ENCODE assay signal across 8 cellular contexts in genomic region chr10:27252267-27253000, GRCh38. TPM values are rescaled to one million over a fixed set of nuclear protein-coding genes. Genes with fewer than 3 reads are reported as not detected.
A peak's percentile ranks its signal among the peaks of the same experiment; 100 is the strongest.
DNase-seq lines count a peak whose midpoint lies in the region; ATAC-seq and TF ChIP-seq lines count a peak whose summit lies in the region.

No MANE protein-coding gene starts in this region.

- TF ChIP-seq CTCF in mesothelial cell of epicardium (IDR thresholded peaks at IDR 0.05; ENCODE audit: unreplicated experiment) = no peak

- no peaks in the 10 kb centered on the region for H3K9me3 Mint-ChIP-seq in mesothelial cell of epicardium

- peak overlapping the region in 9 of 11 experiments; percentile 24 to 49 (median 44); a peak in 11 of 22 replicates for H3K4me2 ChIP-seq in BLaER1 treated with 17β-estradiol and CSF1 and Interleukin-3, amounts not matched to agents 10 nM and 100 nM

- H3K4me3 Mint-ChIP-seq in mesothelial cell of epicardium = peak overlapping the region; percentile 46

- ATAC-seq in GM19452 (IDR thresholded peaks at IDR 0.05; ENCODE audit: unreplicated experiment) = peak; percentile 99
- ATAC-seq in HG03571 (IDR thresholded peaks at IDR 0.05; ENCODE audit: unreplicated experiment) = peak; percentile 98

- H4K20me1 ChIP-seq in BLaER1 treated with 17β-estradiol and CSF1 and Interleukin-3, amounts not matched to agents 10 nM and 100 nM = no peaks in the 10 kb centered on the region

- peak overlapping the region in 6 of 11 experiments; percentile 40 to 72 (median 64); a peak in 10 of 22 replicates for H3K27ac ChIP-seq in BLaER1 treated with 17β-estradiol and CSF1 and Interleukin-3, amounts not matched to agents 10 nM and 100 nM

- H3K4me1 ChIP-seq in BLaER1 treated with 17β-estradiol and CSF1 and Interleukin-3, amounts not matched to agents 10 nM and 100 nM = no peaks in the 10 kb centered on the region

- H3K9ac ChIP-seq in BLaER1 treated with 17β-estradiol and CSF1 and Interleukin-3, amounts not matched to agents 10 nM and 100 nM = peak overlapping the region in 7 of 11 experiments; percentile 38 to 75 (median 65); a peak in 12 of 22 replicates

- DNase-seq in activated CD4-positive, alpha-beta T cell treated with anti-CD3 and anti-CD28 coated beads for 1 hour = peak; percentile 69
- DNase-seq in dermis blood vessel endothelial cell = peak; percentile 77
- DNase-seq in mesothelial cell of epicardium (ENCODE audit: low spot score in 2 of 2, unreplicated experiment in 2 of 2) = no peak
- peak; percentile 90 for DNase-seq in stimulated activated CD8-positive, alpha-beta memory T cell treated with anti-CD3 and anti-CD28 coated beads, Interleukin-4, amount 100 ng/mL, for 48 hours
- DNase-seq in NCI-H524 treated with DMSO at 0.1 percent for 48 hours (lab: John Stamatoyannopoulos, UW) = no peak

- H3K4me3 ChIP-seq in BLaER1 treated with 17β-estradiol and CSF1 and Interleukin-3, amounts not matched to agents 10 nM and 100 nM = peak overlapping the region; percentile 46 to 68 (median 56); a peak in 18 of 20 replicates

- H3K9me3 ChIP-seq in BLaER1 treated with 17β-estradiol and CSF1 and Interleukin-3, amounts not matched to agents 10 nM and 100 nM (replicated peaks in 1 of 11) = peaks cover 11 to 36% (median 22%) of the 10 kb centered on the region in 11 experiments

- H3K27me3 Mint-ChIP-seq in mesothelial cell of epicardium (ENCODE audit: low read depth) = peaks cover 21% of the 10 kb centered on the region

- H3K36me3 ChIP-seq in BLaER1 treated with 17β-estradiol and CSF1 and Interleukin-3, amounts not matched to agents 10 nM and 100 nM = no peaks in the 10 kb centered on the region

- no peaks in the 10 kb centered on the region for H3K4me1 Mint-ChIP-seq in mesothelial cell of epicardium

- H3K27me3 ChIP-seq in BLaER1 treated with 17β-estradiol and CSF1 and Interleukin-3, amounts not matched to agents 10 nM and 100 nM = peaks cover 3 to 17% (median 11%) of the 10 kb centered on the region in 11 experiments

- H3K36me3 Mint-ChIP-seq in mesothelial cell of epicardium = no peaks in the 10 kb centered on the region

- no peak overlapping the region for H3K27ac Mint-ChIP-seq in mesothelial cell of epicardium

RNA-seq across cellular contexts. Expression of gene ACBD5, which starts 11.8 kb away (rescaled TPM):
- total RNA-seq in dermis blood vessel endothelial cell = 25.0 and 25.5 TPM in 2 replicates
- total RNA-seq in mesothelial cell of epicardium = 21.2 to 23.3 TPM (median 23.1 TPM) in 3 replicates

Comparison
In these comparisons a context has a peak if more than half of its experiments do, and no peak if none do; other contexts are left out.
1. DNase-seq: peak in activated CD4-positive, alpha-beta T cell treated with anti-CD3 and anti-CD28 coated beads for 1 hour (single experiment), dermis blood vessel endothelial cell (single experiment) and stimulated activated CD8-positive, alpha-beta memory T cell treated with anti-CD3 and anti-CD28 coated beads, Interleukin-4, amount 100 ng/mL, for 48 hours (single experiment); none in mesothelial cell of epicardium (0 of 2) and NCI-H524 treated with DMSO at 0.1 percent for 48 hours (single experiment).